In genomic region chr7:7816084-7816483, GRCh38 we compare ENCODE assay signal across 11 cellular contexts.
DNase-seq lines count a peak whose midpoint lies in the region; ATAC-seq and TF ChIP-seq lines count a peak whose summit lies in the region.
"Had no signal": no experiment of that assay in that cellular context is flagged by ENCODE, and none has a peak within 500 bp of the region (broad histone marks: within the 10 kb centered on the region; RNA-seq: fewer than 3 reads in every experiment).

No MANE protein-coding gene starts in this region.

- intact Hi-C loops in A673 (cut with micrococcal nuclease; ENCODE audit: unreplicated experiment), result no loop called here

- H3K36me3 ChIP-seq in A673 (ENCODE audit: insufficient read depth, low read length, poor library complexity, severe bottlenecking), result no peaks in the 10 kb centered on the region

- no peaks in the 10 kb centered on the region for H3K4me1 ChIP-seq in A673 (ENCODE audit: insufficient read depth, low read length, poor library complexity, severe bottlenecking)

- peaks cover 56 to 67% (median 59%) of the 10 kb centered on the region in 3 donors for H3K4me1 Mint-ChIP-seq in naive B cell
- H3K4me1 Mint-ChIP-seq in osteocyte (ENCODE audit: unreplicated experiment), result no peaks in the 10 kb centered on the region

- H3K4me3 Mint-ChIP-seq in naive B cell, result peak overlapping the region; percentile 59 to 90 (median 84)
- no peak overlapping the region for H3K4me3 Mint-ChIP-seq in osteocyte (ENCODE audit: unreplicated experiment)
- H3K4me3 Mint-ChIP-seq: H9 had no signal

- no peaks in the 10 kb centered on the region for H3K27me3 ChIP-seq in A673 (replicated peaks; ENCODE audit: insufficient read depth, low read depth, low read length, poor library complexity)

- H3K9me3 ChIP-seq in A673 (ENCODE audit: low read depth, low read length, poor library complexity, severe bottlenecking), result no peaks in the 10 kb centered on the region

- TF ChIP-seq CTCF in A673 (conservative IDR thresholded peaks at IDR 0.05; ENCODE audit: low read depth, low read length) (no peak), osteocyte (IDR thresholded peaks at IDR 0.05) (no peak)

- H3K36me3 Mint-ChIP-seq in naive B cell (peaks cover 6 to 19% of the 10 kb centered on the region in 2 donors), osteocyte (ENCODE audit: unreplicated experiment) (no peaks in the 10 kb centered on the region)

- H3K9me3 Mint-ChIP-seq in naive B cell, result peaks cover 6 to 11% (median 10%) of the 10 kb centered on the region in 7 donors
- no peaks in the 10 kb centered on the region for H3K9me3 Mint-ChIP-seq in osteocyte (ENCODE audit: unreplicated experiment)

- CTCF ChIA-PET in A673 (lab: Charles Lee), result no interaction called here

- no TSS peak for BruUV-seq in A673 (replicated peaks; lab: Mats Ljungman, UMichigan)

- POLR2A ChIA-PET in A673 (lab: Charles Lee; ENCODE audit: low non-redundant PET), result no interaction called here

- DNase-seq in DMS53 (lab: John Stamatoyannopoulos, UW) (peak; percentile 25), DMS53 treated with DMSO at 0.1 percent for 48 hours (lab: John Stamatoyannopoulos, UW; ENCODE audit: unreplicated experiment) (no peak), naive B cell (peak; percentile 65), A673 (ENCODE audit: low spot score) (no peak), glomerular visceral epithelial cell (ENCODE audit: extremely low spot score) (no peak), osteocyte (ENCODE audit: extremely low spot score, unreplicated experiment) (no peak)
- peak; percentile 61 for DNase-seq in Jurkat, Clone E6-1 (ENCODE audit: low read depth, low spot score)
- DNase-seq: H9, NCI-H2171 treated with DMSO at 0.1 percent for 48 hours had no signal

- no peak overlapping the region for H3K27ac ChIP-seq in A673 (ENCODE audit: low read depth, low read length, poor library complexity, severe bottlenecking)
- H3K27ac ChIP-seq: 22Rv1 had no signal

- no peaks in the 10 kb centered on the region for H3K27me3 Mint-ChIP-seq in naive B cell
- no peaks in the 10 kb centered on the region for H3K27me3 Mint-ChIP-seq in osteocyte (ENCODE audit: unreplicated experiment)

- H3K27ac Mint-ChIP-seq in naive B cell, result peak overlapping the region; percentile 72 to 99 (median 93)
- H3K27ac Mint-ChIP-seq in osteocyte (ENCODE audit: unreplicated experiment), result no peak overlapping the region
- H3K27ac Mint-ChIP-seq: H9 had no signal

- ATAC-seq in GM21576 (IDR thresholded peaks at IDR 0.05; ENCODE audit: unreplicated experiment), result peak; percentile 59
- ATAC-seq in naive B cell (ENCODE audit: low read depth in 2 of 2), result peak; percentile 82 to 83

- no peak overlapping the region; the same call in 1 of the 2 replicates for H3K4me3 ChIP-seq in Jurkat, Clone E6-1 (ENCODE audit: low read length)
- H3K4me3 ChIP-seq in A673 (ENCODE audit: low read depth, low read length, poor library complexity, severe bottlenecking), result no peak overlapping the region

Comparison
In these comparisons a context has a peak if more than half of its experiments do, and no peak if none do; other contexts are left out.
1. DNase-seq: peak in DMS53 (single experiment), Jurkat, Clone E6-1 (single experiment) and naive B cell (single experiment); none in DMS53 treated with DMSO at 0.1 percent for 48 hours (single experiment), A673 (single experiment), glomerular visceral epithelial cell (single experiment) and osteocyte (single experiment).